ENCODE assay signal across 1 cellular context in genomic region chr7:6502886-6503285, GRCh38.
TF ChIP-seq lines count a peak whose summit lies in the region.

No MANE protein-coding gene starts in this region.

TF ChIP-seq in GM23338, 12 proteins besides CTCF, POLR2A, EP300 and RAD21 (continued from another document):
- no peak for TF ChIP-seq REST (IDR thresholded peaks at IDR 0.05; ENCODE audit: unreplicated experiment)
